Comparison of ENCODE assay signal across 8 cellular contexts in the genomic region with DNA sequence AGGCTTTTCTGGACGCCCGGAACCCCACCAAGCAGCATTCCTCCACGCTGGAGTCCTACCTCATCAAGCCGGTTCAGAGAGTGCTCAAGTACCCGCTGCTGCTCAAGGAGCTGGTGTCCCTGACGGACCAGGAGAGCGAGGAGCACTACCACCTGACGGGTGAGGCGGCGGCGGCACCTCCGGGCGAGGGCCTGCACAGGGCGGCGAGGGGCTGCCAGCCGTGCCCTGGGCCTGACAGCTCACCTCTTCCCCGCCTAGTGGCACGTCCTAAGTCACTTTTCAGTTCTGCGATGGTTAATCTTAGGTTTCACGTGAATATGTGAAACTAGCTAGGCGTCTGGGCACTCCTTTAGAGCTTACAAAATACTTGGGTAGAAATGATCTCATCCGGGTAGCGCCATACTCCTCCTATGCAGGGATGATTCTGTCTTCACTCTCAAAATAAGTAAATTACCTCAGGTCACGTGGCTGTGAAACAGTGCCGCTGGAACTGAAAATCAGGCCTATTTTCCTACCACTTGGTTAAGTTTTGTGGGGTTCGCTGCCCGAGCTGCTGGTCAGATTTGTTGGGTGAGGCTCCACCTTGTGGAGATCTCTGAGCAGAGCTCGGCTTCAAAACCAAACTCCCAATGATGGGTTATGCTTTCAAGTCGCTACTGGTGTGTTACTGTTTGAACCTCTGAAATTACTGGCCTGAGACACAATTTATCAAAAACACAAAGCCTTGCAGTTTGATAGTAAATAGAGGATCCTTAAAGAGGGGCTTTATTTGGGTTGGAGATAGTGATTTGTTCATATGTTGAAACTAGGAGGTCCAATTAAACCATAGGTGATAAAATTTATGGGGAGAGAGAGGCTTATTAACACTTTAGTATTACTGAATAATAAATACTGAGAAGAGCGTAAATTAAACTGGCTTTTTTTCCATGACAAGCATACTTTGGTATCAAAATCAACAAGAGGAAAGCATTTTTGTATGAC. TPM values are rescaled to one million over a fixed set of nuclear protein-coding genes. Genes with fewer than 3 reads are reported as not detected.
A peak's percentile ranks its signal among the peaks of the same experiment; 100 is the strongest.
DNase-seq lines count a peak whose midpoint lies in the region; TF ChIP-seq lines count a peak whose summit lies in the region.

No MANE protein-coding gene starts in this region.

- H3K9me3 ChIP-seq in SJCRH30 (replicated peaks) = no peaks in the 10 kb centered on the region

- peaks cover 42% of the 10 kb centered on the region for H3K36me3 ChIP-seq in SJCRH30

- H3K27ac ChIP-seq in SJCRH30 (peak overlapping the region; percentile 38), epithelial cell of prostate (peak overlapping the region; percentile 86)

- H3K4me1 ChIP-seq in SJCRH30 = peaks cover 3% of the 10 kb centered on the region

- H3K4me3 ChIP-seq in HFF-Myc (replicated peaks; ENCODE audit: low read depth, low read length) (no peak overlapping the region), SJCRH30 (no peak overlapping the region)

- no peaks in the 10 kb centered on the region for H3K27me3 ChIP-seq in SJCRH30

- DNase-seq in NCI-H748 (lab: John Stamatoyannopoulos, UW; ENCODE audit: unreplicated experiment) = peak; percentile 19
- DNase-seq in NCI-H748 treated with DMSO at 0.1 percent for 48 hours (lab: John Stamatoyannopoulos, UW) = no peak
- DNase-seq in HFF-Myc (ENCODE audit: extremely low read depth, low read depth) = no peak
- DNase-seq in SJCRH30 = peak; percentile 37 to 49
- DNase-seq in epithelial cell of prostate (ENCODE audit: low read depth, low spot score) = peak; percentile 16
- peak; percentile 58 for DNase-seq in middle frontal gyrus (ENCODE audit: extremely low spot score, low spot score)
- peak; percentile 64 for DNase-seq in ureter (ENCODE audit: low spot score)
- DNase-seq in OCI-M1 (lab: John Stamatoyannopoulos, UW) = no peak

- TF ChIP-seq CTCF in HFF-Myc (IDR thresholded peaks at IDR 0.05; ENCODE audit: low read depth, low read length, missing control alignments) = peak; percentile 78

RNA-seq across cellular contexts. Expression of a gene that starts 15.5 kb away (rescaled TPM):
- total RNA-seq in SJCRH30 (2014; rRNA removed; shearing (Covaris generic)) = not detected in 2 replicates
- total RNA-seq in ureter = not detected

Comparison
In these comparisons a context has a peak if more than half of its experiments do, and no peak if none do; other contexts are left out.
1. DNase-seq: peak in NCI-H748 (single experiment), SJCRH30 (2 of 2), epithelial cell of prostate (single experiment), middle frontal gyrus (single experiment) and ureter (single experiment); none in NCI-H748 treated with DMSO at 0.1 percent for 48 hours (single experiment), HFF-Myc (single experiment) and OCI-M1 (single experiment).